ENCODE assay signal across 20 cellular contexts in the genomic region with DNA sequence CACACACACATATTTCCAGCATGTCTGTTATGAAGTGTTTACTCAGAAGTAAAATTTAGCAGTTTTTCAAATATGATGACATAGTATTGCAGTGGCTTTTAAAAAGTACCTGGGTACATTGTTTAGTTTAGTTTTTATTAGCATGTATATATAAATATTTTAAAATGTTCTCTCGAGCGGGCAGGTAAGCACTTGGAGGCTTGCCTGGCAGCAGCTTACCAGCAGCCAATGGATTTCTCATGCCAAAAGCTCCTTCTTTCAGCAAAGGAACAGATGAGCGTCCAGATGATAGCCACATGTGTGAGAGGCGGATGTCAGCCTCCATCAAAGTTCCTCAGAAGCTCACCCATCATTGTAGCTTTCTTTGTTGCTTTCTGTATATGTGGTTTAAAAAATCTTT. TPM values are rescaled to one million over a fixed set of nuclear protein-coding genes. Genes with fewer than 3 reads are reported as not detected.
"Had no signal": no experiment of that assay in that cellular context is flagged by ENCODE, and none has a peak within 500 bp of the region (broad histone marks: within the 10 kb centered on the region; RNA-seq: fewer than 3 reads in every experiment).

No MANE protein-coding gene starts in this region.

- H3K36me3 ChIP-seq: esophagus muscularis mucosa, gastroesophageal sphincter, heart left ventricle, left lung, lower lobe of right lung had no signal

- H3K4me3 ChIP-seq: coronary artery, dorsolateral prefrontal cortex, esophagus muscularis mucosa, gastroesophageal sphincter, heart left ventricle, hepatocyte, left lung, lower lobe of right lung had no signal

- ATAC-seq: gastroesophageal sphincter; heart left ventricle; left cardiac atrium; left lung; left ventricle myocardium superior; lower lobe of right lung; naive thymus-derived CD4-positive, alpha-beta T cell had no signal

- H3K4me1 ChIP-seq: esophagus muscularis mucosa, gastroesophageal sphincter, heart left ventricle, left lung, lower lobe of right lung had no signal

- H3K79me2 ChIP-seq: hepatocyte had no signal

- H3K27ac ChIP-seq: coronary artery, dorsolateral prefrontal cortex, esophagus muscularis mucosa, gastroesophageal sphincter, heart left ventricle, hepatocyte, left lung, lower lobe of right lung had no signal

- DNase-seq: dermis blood vessel endothelial cell; dorsolateral prefrontal cortex; effector CD4-positive, alpha-beta T cell; effector memory CD4-positive, alpha-beta T cell; foreskin melanocyte; heart left ventricle; hypothalamus; immature natural killer cell; left cardiac atrium; left lung; left ventricle myocardium superior; lower lobe of right lung; mesenchymal stem cell; midbrain; naive thymus-derived CD4-positive, alpha-beta T cell had no signal

- H3K9me3 ChIP-seq: esophagus muscularis mucosa, gastroesophageal sphincter, heart left ventricle, left lung, lower lobe of right lung had no signal

- H3K27me3 ChIP-seq: dorsolateral prefrontal cortex, esophagus muscularis mucosa, gastroesophageal sphincter, heart left ventricle, hepatocyte, left lung had no signal

- H2AFZ ChIP-seq: hepatocyte had no signal

- H3K4me2 ChIP-seq: hepatocyte had no signal

RNA-seq across cellular contexts. Expression of a gene that starts 57.2 kb away (rescaled TPM):
- total RNA-seq: mononuclear cell had no signal
- polyA plus RNA-seq: immature natural killer cell; naive thymus-derived CD4-positive, alpha-beta T cell had no signal
